ENCODE assay signal across 13 cellular contexts in the genomic region with DNA sequence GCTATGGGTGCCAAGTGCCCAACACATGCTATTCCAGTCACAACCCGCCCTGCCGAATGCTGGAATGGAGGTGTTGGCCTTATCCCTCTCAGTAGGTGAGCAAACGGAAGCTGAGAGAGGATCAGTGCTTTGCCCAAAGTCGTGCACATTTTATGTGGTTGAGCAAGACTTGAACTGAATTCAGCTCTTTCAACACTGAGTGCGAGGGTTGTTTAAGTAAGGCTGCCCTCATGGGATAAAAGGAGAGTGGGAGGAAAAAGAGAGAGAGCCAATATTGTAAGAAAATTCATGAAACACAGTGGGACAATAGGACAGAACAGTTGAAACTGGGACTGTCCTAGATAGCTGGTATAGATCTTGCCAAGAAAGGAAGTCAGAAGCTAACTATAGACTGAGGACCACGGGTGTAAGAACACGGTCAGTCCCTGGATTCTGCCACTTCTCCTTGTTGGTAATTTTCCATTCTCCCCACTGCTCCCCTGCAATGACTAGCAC. TPM values are rescaled to one million over a fixed set of nuclear protein-coding genes. Genes with fewer than 3 reads are reported as not detected.
DNase-seq lines count a peak whose midpoint lies in the region; ATAC-seq and TF ChIP-seq lines count a peak whose summit lies in the region.
"Had no signal": no experiment of that assay in that cellular context is flagged by ENCODE, and none has a peak within 500 bp of the region (broad histone marks: within the 10 kb centered on the region; RNA-seq: fewer than 3 reads in every experiment).

No MANE protein-coding gene starts in this region.

- no peaks in the 10 kb centered on the region for H3K79me2 ChIP-seq in PC-3 (ENCODE audit: low read length)
- H3K79me2 ChIP-seq: parathyroid adenoma had no signal

- POLR2A ChIA-PET in PC-3 (lab: Charles Lee; ENCODE audit: unreplicated experiment), result no interaction called here

- H3K9me3 Mint-ChIP-seq in activated T-helper 1 cell treated with anti-CD3 and anti-CD28 coated beads, Interleukin-12 subunit alpha, Interleukin-12 subunit beta, Interleukin-2, Interleukin-4 antibody, amounts not matched to agents 30 ng/mL and 10 ng/mL and 1 ng/mL, durations not matched to agents 14 hours and 24 hours and 36 hours, result no peaks in the 10 kb centered on the region
- H3K9me3 Mint-ChIP-seq: activated T-cell treated with anti-CD3 and anti-CD28 coated beads, Interleukin-2, amount 50 U/mL, for 24 hours had no signal

- H3K27ac ChIP-seq in layer of hippocampus (ENCODE audit: low read depth, low read length), result peak overlapping the region; percentile 72
- H3K27ac ChIP-seq in subcutaneous abdominal adipose tissue (ENCODE audit: low read depth, low read length), result peak overlapping the region; percentile 21
- no peak overlapping the region for H3K27ac ChIP-seq in PC-3 (ENCODE audit: low read length)
- H3K27ac ChIP-seq: parathyroid adenoma had no signal

- peak; percentile 76 for DNase-seq in HCEC 1CT
- peak; percentile 82 to 97 for DNase-seq in cardiac fibroblast (ENCODE audit: low read depth in 2 of 2)
- no peak for DNase-seq in activated T-helper 1 cell treated with anti-CD3 and anti-CD28 coated beads, Interleukin-12 subunit alpha, Interleukin-12 subunit beta, Interleukin-2, Interleukin-4 antibody, amounts not matched to agents 30 ng/mL and 10 ng/mL and 1 ng/mL, durations not matched to agents 14 hours and 24 hours and 36 hours (ENCODE audit: low spot score)
- DNase-seq in PC-3, result no peak
- DNase-seq: activated T-cell treated with anti-CD3 and anti-CD28 coated beads, Interleukin-2, amount 50 U/mL, for 24 hours; NCI-H1092 treated with DMSO at 0.1 percent for 48 hours; SW 1271 had no signal

- no peaks in the 10 kb centered on the region for H3K9me2 ChIP-seq in PC-3 (replicated peaks; ENCODE audit: low read length)

- peaks cover 8% of the 10 kb centered on the region for H3K27me3 Mint-ChIP-seq in activated T-helper 1 cell treated with anti-CD3 and anti-CD28 coated beads, Interleukin-12 subunit alpha, Interleukin-12 subunit beta, Interleukin-2, Interleukin-4 antibody, amounts not matched to agents 30 ng/mL and 10 ng/mL and 1 ng/mL, durations not matched to agents 14 hours and 24 hours and 36 hours (ENCODE audit: insufficient read depth)

- no peak overlapping the region for H2AFZ ChIP-seq in PC-3 (ENCODE audit: low read length)
- H2AFZ ChIP-seq: parathyroid adenoma had no signal

- H3F3A ChIP-seq in PC-3 (ENCODE audit: low read length, unreplicated experiment), result no peaks in the 10 kb centered on the region

- H3K4me1 Mint-ChIP-seq in activated T-helper 1 cell treated with anti-CD3 and anti-CD28 coated beads, Interleukin-12 subunit alpha, Interleukin-12 subunit beta, Interleukin-2, Interleukin-4 antibody, amounts not matched to agents 30 ng/mL and 10 ng/mL and 1 ng/mL, durations not matched to agents 14 hours and 24 hours and 36 hours (ENCODE audit: low read depth), result no peaks in the 10 kb centered on the region

- H3K4me3 ChIP-seq in cardiac fibroblast (replicated peaks in 1 of 2; ENCODE audit: low read depth in 2 of 2, low read length in 2 of 2) (no peak overlapping the region), subcutaneous abdominal adipose tissue (ENCODE audit: low read depth in 1 of 5, low read length in 5 of 5) (peak overlapping the region in 1 of 5 donors; percentile 11), PC-3 (ENCODE audit: low read length) (no peak overlapping the region)

- no peaks in the 10 kb centered on the region for H3K9me3 ChIP-seq in subcutaneous abdominal adipose tissue (ENCODE audit: control insufficient read depth in 5 of 5, low read length in 5 of 5)
- H3K9me3 ChIP-seq in PC-3 (ENCODE audit: low read length), result no peaks in the 10 kb centered on the region

- H3K27me3 ChIP-seq in layer of hippocampus (ENCODE audit: control insufficient read depth, insufficient read depth, low read length) (no peaks in the 10 kb centered on the region), subcutaneous abdominal adipose tissue (ENCODE audit: control insufficient read depth in 5 of 5, insufficient read depth in 4 of 5, low read length in 5 of 5) (no peaks in the 10 kb centered on the region), PC-3 (ENCODE audit: low read length) (peaks cover 72% of the 10 kb centered on the region)

- H3K36me3 ChIP-seq in subcutaneous abdominal adipose tissue (ENCODE audit: control insufficient read depth in 5 of 5, insufficient read depth in 5 of 5, low read length in 5 of 5) (no peaks in the 10 kb centered on the region), PC-3 (ENCODE audit: low read depth, low read length) (no peaks in the 10 kb centered on the region)

- intact Hi-C loops in activated T-helper 1 cell treated with anti-CD3 and anti-CD28 coated beads, Interleukin-12 subunit alpha, Interleukin-12 subunit beta, Interleukin-2, Interleukin-4 antibody, amounts not matched to agents 30 ng/mL and 10 ng/mL and 1 ng/mL, durations not matched to agents 14 hours and 24 hours and 36 hours (cut with micrococcal nuclease), result no loop called here
- intact Hi-C loops in PC-3 (cut with micrococcal nuclease), result no loop called here

- H3K36me3 Mint-ChIP-seq in activated T-helper 1 cell treated with anti-CD3 and anti-CD28 coated beads, Interleukin-12 subunit alpha, Interleukin-12 subunit beta, Interleukin-2, Interleukin-4 antibody, amounts not matched to agents 30 ng/mL and 10 ng/mL and 1 ng/mL, durations not matched to agents 14 hours and 24 hours and 36 hours (ENCODE audit: low read depth), result no peaks in the 10 kb centered on the region

- BruUV-seq in PC-3 (replicated peaks; lab: Mats Ljungman, UMichigan), result no TSS peak

- no peak overlapping the region for H3K27ac Mint-ChIP-seq in activated T-helper 1 cell treated with anti-CD3 and anti-CD28 coated beads, Interleukin-12 subunit alpha, Interleukin-12 subunit beta, Interleukin-2, Interleukin-4 antibody, amounts not matched to agents 30 ng/mL and 10 ng/mL and 1 ng/mL, durations not matched to agents 14 hours and 24 hours and 36 hours
- H3K27ac Mint-ChIP-seq: activated T-cell treated with anti-CD3 and anti-CD28 coated beads, Interleukin-2, amount 50 U/mL, for 24 hours had no signal

- H3K9ac ChIP-seq in subcutaneous abdominal adipose tissue (ENCODE audit: low read length in 5 of 5) (no peak overlapping the region), PC-3 (ENCODE audit: low read length) (no peak overlapping the region)
- H3K9ac ChIP-seq: parathyroid adenoma had no signal

- CTCF ChIA-PET in PC-3 (lab: Charles Lee), result no interaction called here

- TF ChIP-seq CTCF in cardiac fibroblast (IDR thresholded peaks at IDR 0.05; ENCODE audit: low read depth, low read length), result no peak
- no peak for TF ChIP-seq CTCF in PC-3 (conservative IDR thresholded peaks at IDR 0.05; ENCODE audit: low read depth, low read length)

- no peak overlapping the region for H3K4me2 ChIP-seq in PC-3 (ENCODE audit: low read length)

- H3K4me3 Mint-ChIP-seq in activated T-helper 1 cell treated with anti-CD3 and anti-CD28 coated beads, Interleukin-12 subunit alpha, Interleukin-12 subunit beta, Interleukin-2, Interleukin-4 antibody, amounts not matched to agents 30 ng/mL and 10 ng/mL and 1 ng/mL, durations not matched to agents 14 hours and 24 hours and 36 hours, result no peak overlapping the region
- H3K4me3 Mint-ChIP-seq: activated T-cell treated with anti-CD3 and anti-CD28 coated beads, Interleukin-2, amount 50 U/mL, for 24 hours had no signal

- H4K20me1 ChIP-seq in PC-3 (ENCODE audit: low read length), result no peaks in the 10 kb centered on the region

- H3K4me1 ChIP-seq in subcutaneous abdominal adipose tissue (ENCODE audit: control insufficient read depth in 5 of 5, insufficient read depth in 5 of 5, low read length in 5 of 5), result peaks cover 8 to 40% (median 31%) of the 10 kb centered on the region in 5 donors
- no peaks in the 10 kb centered on the region for H3K4me1 ChIP-seq in PC-3 (ENCODE audit: insufficient read depth, low read length)
- H3K4me1 ChIP-seq: parathyroid adenoma had no signal

- no peak for ATAC-seq in HG02870 (IDR thresholded peaks at IDR 0.05; ENCODE audit: unreplicated experiment)
- no peak for ATAC-seq in GM19395 (IDR thresholded peaks at IDR 0.05; ENCODE audit: unreplicated experiment)
- no peak for ATAC-seq in PC-3

RNA-seq across cellular contexts. Expression of a gene that starts 13.6 kb away (rescaled TPM):
- not detected in 2 replicates for total RNA-seq in activated T-helper 1 cell treated with anti-CD3 and anti-CD28 coated beads, Interleukin-12 subunit alpha, Interleukin-12 subunit beta, Interleukin-2, Interleukin-4 antibody, amounts not matched to agents 30 ng/mL and 10 ng/mL and 1 ng/mL, durations not matched to agents 14 hours and 24 hours and 36 hours
- total RNA-seq in PC-3 (2014; rRNA removed), result not detected in 2 replicates

RNA-seq across cellular contexts. Expression of a gene that starts 24.5 kb away (rescaled TPM):
- total RNA-seq in activated T-helper 1 cell treated with anti-CD3 and anti-CD28 coated beads, Interleukin-12 subunit alpha, Interleukin-12 subunit beta, Interleukin-2, Interleukin-4 antibody, amounts not matched to agents 30 ng/mL and 10 ng/mL and 1 ng/mL, durations not matched to agents 14 hours and 24 hours and 36 hours, result not detected in 2 replicates
- total RNA-seq in PC-3 (2014; rRNA removed), result not detected in 2 replicates
- total RNA-seq: glomerular endothelial cell had no signal

RNA-seq across cellular contexts. Expression of a gene that starts 29.4 kb away (rescaled TPM):
- total RNA-seq in activated T-helper 1 cell treated with anti-CD3 and anti-CD28 coated beads, Interleukin-12 subunit alpha, Interleukin-12 subunit beta, Interleukin-2, Interleukin-4 antibody, amounts not matched to agents 30 ng/mL and 10 ng/mL and 1 ng/mL, durations not matched to agents 14 hours and 24 hours and 36 hours, result 0.15 and 0.52 TPM in 2 replicates
- total RNA-seq in PC-3 (2014; rRNA removed), result 0.06 TPM in 1 of 2 replicates, not detected in the other
- total RNA-seq: glomerular endothelial cell had no signal

Comparison
In these comparisons a context has a peak if more than half of its experiments do, and no peak if none do; other contexts are left out.
1. DNase-seq: peak in HCEC 1CT (single experiment) and cardiac fibroblast (2 of 2); none in activated T-helper 1 cell treated with anti-CD3 and anti-CD28 coated beads, Interleukin-12 subunit alpha, Interleukin-12 subunit beta, Interleukin-2, Interleukin-4 antibody, amounts not matched to agents 30 ng/mL and 10 ng/mL and 1 ng/mL, durations not matched to agents 14 hours and 24 hours and 36 hours (single experiment) and PC-3 (single experiment).